Comparison of ENCODE assay signal across 25 cellular contexts in genomic region chr7:49264530-49264929, GRCh38.
"Had no signal": no experiment of that assay in that cellular context is flagged by ENCODE, and none has a peak within 500 bp of the region (broad histone marks: within the 10 kb centered on the region; RNA-seq: fewer than 3 reads in every experiment).

No MANE protein-coding gene starts in this region.

- H3K27ac ChIP-seq: ascending aorta, brain microvascular endothelial cell, esophagus squamous epithelium, gastroesophageal sphincter had no signal

- H3K9me3 ChIP-seq: ascending aorta, esophagus squamous epithelium, gastroesophageal sphincter had no signal

- H3K27me3 ChIP-seq: ascending aorta, brain microvascular endothelial cell, esophagus squamous epithelium, gastroesophageal sphincter had no signal

- H3K4me1 ChIP-seq: ascending aorta, esophagus squamous epithelium, gastroesophageal sphincter had no signal

- H3K36me3 ChIP-seq: ascending aorta, brain microvascular endothelial cell, esophagus squamous epithelium, gastroesophageal sphincter had no signal

- FAIRE-seq: bronchial epithelial cell had no signal

- H3K4me3 ChIP-seq: ascending aorta, esophagus squamous epithelium, gastroesophageal sphincter had no signal

- DNase-seq: activated CD4-positive, alpha-beta memory T cell treated with anti-CD3 and anti-CD28 coated beads, Interleukin-2, amount 10 ng/mL, durations not matched to agents 7 days and 5 days; activated CD4-positive, alpha-beta T cell treated with anti-CD3 and anti-CD28 coated beads for 1 hour; activated CD4-positive, alpha-beta T cell treated with anti-CD3 and anti-CD28 coated beads for 4 hours; activated CD4-positive, alpha-beta T cell treated with anti-CD3 and anti-CD28 coated beads, Interleukin-2, amount 10 ng/mL, durations not matched to agents 7 days and 5 days; activated CD4-positive, alpha-beta T cell treated with anti-CD3 and anti-CD28 coated beads, Interleukin-2, amount 50 U/mL, for 4 hours; activated CD8-positive, alpha-beta memory T cell treated with anti-CD3 and anti-CD28 coated beads, Interleukin-2, amount 50 U/mL, for 48 hours; activated gamma-delta T cell; activated naive CD4-positive, alpha-beta T cell; activated naive CD4-positive, alpha-beta T cell treated with anti-CD3 and anti-CD28 coated beads, Interleukin-2, amount 10 ng/mL, durations not matched to agents 7 days and 5 days; activated naive CD8-positive, alpha-beta T cell treated with anti-CD3 and anti-CD28 coated beads, Interleukin-2, amount 10 ng/mL, durations not matched to agents 7 days and 5 days; activated T-cell treated with anti-CD3 and anti-CD28 coated beads for 4 hours; activated T-cell treated with anti-CD3 and anti-CD28 coated beads, Interleukin-2, amount 50 U/mL, for 24 hours; activated T-cell treated with anti-CD3 and anti-CD28 coated beads, Interleukin-2, amount 50 U/mL, for 72 hours; brain microvascular endothelial cell; cortex of kidney; dermis blood vessel endothelial cell; effector CD4-positive, alpha-beta T cell; effector memory CD8-positive, alpha-beta T cell; esophagus squamous epithelium; foreskin melanocyte; T-helper 1 cell; T-helper 2 cell had no signal
